18 cellular contexts compared by ENCODE assay signal in the genomic region with DNA sequence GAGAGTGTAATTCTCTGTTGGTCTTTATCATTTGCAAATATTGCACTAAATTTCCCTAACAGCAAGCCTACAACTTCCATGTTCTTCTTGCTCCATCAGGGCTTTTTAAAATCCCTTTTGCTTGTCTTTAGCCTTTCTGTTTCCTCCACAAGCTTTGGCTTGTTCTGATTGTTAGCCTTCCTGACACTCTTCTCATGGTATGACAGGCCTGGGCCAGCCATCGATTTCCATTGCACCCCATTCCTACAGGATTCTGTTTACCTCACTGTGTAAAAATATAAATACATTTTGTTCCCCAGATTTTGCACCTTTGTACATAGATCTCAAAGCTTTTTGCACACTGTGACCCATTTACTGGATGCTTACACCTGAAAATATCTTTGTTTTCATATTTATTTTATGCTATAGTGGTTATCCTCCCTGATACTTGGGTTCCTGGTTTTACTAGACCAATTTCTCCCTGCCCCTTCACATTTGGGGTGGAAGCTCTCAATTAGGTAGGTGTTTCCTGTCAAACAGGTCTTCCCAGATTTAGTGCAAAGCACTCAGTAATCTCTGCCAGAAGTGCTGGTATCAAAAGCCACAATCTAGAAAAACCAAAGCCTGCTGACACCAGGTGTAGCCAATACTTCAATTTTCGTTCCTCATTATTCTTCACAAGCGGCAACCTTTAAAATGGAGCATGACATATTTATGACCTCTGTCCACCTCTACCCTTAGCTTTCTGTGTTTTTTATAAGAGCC. TPM values are rescaled to one million over a fixed set of nuclear protein-coding genes. Genes with fewer than 3 reads are reported as not detected.
DNase-seq lines count a peak whose midpoint lies in the region; ATAC-seq, FAIRE-seq and TF ChIP-seq lines count a peak whose summit lies in the region.
"Had no signal": no experiment of that assay in that cellular context is flagged by ENCODE, and none has a peak within 500 bp of the region (broad histone marks: within the 10 kb centered on the region; RNA-seq: fewer than 3 reads in every experiment).

No MANE protein-coding gene starts in this region.

- dilution Hi-C loops in keratinocyte (cut with MboI; ENCODE audit: extremely low pct_ligation_motif_present, low sequenced_read_pairs), result loop anchor here (5.0 kb wide), 1 partner anchor 130 kb away; no protein-coding TSS in a partner anchor

- H3K9me3 Mint-ChIP-seq in nephron progenitor cell, result no peaks in the 10 kb centered on the region
- H3K9me3 Mint-ChIP-seq: activated T-helper 1 cell treated with anti-CD3 and anti-CD28 coated beads, Interleukin-12 subunit alpha, Interleukin-12 subunit beta, Interleukin-2, Interleukin-4 antibody, amounts not matched to agents 30 ng/mL and 10 ng/mL and 1 ng/mL, durations not matched to agents 14 hours and 24 hours and 36 hours; effector memory CD8-positive, alpha-beta T cell; nephron; stimulated activated effector memory CD8-positive, alpha-beta T cell treated with anti-CD3 and anti-CD28 coated beads, Interleukin-12 subunit alpha, Interleukin-12 subunit beta, amount 100 ng/mL, for 72 hours had no signal

- peaks cover 25% of the 10 kb centered on the region for H3K4me1 Mint-ChIP-seq in nephron progenitor cell
- H3K4me1 Mint-ChIP-seq: stimulated activated effector memory CD8-positive, alpha-beta T cell treated with anti-CD3 and anti-CD28 coated beads, Interleukin-12 subunit alpha, Interleukin-12 subunit beta, amount 100 ng/mL, for 72 hours had no signal

- H3K27me3 ChIP-seq in PC-9 (ENCODE audit: insufficient read depth, low read depth), result no peaks in the 10 kb centered on the region
- H3K27me3 ChIP-seq in keratinocyte (ENCODE audit: control insufficient read depth, extremely low read depth, insufficient read depth, low read length), result no peaks in the 10 kb centered on the region

- CTCF ChIA-PET in PC-9 (lab: Charles Lee), result interaction anchor here (1.4 kb wide), 1 partner anchor 135 kb away, joined by 4 read pairs; no protein-coding TSS in a partner anchor

- H3K4me2 ChIP-seq in PC-9, result peak overlapping the region; percentile 86
- peak overlapping the region; percentile 93 for H3K4me2 ChIP-seq in keratinocyte (ENCODE audit: control insufficient read depth, extremely low read depth, insufficient read depth, low read depth, low read length)

- TSS peak; percentile 99 for BruUV-seq in PC-9 (replicated peaks; lab: Mats Ljungman, UMichigan)

- H3K27me3 Mint-ChIP-seq in nephron progenitor cell (ENCODE audit: low read depth, poor library complexity), result no peaks in the 10 kb centered on the region

- H3K36me3 Mint-ChIP-seq in nephron progenitor cell (ENCODE audit: low read depth), result no peaks in the 10 kb centered on the region
- H3K36me3 Mint-ChIP-seq: activated naive CD8-positive, alpha-beta T cell; stimulated activated effector memory CD8-positive, alpha-beta T cell treated with anti-CD3 and anti-CD28 coated beads, Interleukin-12 subunit alpha, Interleukin-12 subunit beta, amount 100 ng/mL, for 72 hours had no signal

- H3K9me2 ChIP-seq in PC-9 (ENCODE audit: insufficient read depth), result no peaks in the 10 kb centered on the region

- H3F3A ChIP-seq in PC-9 (ENCODE audit: insufficient read depth, low read depth), result peaks cover 17% of the 10 kb centered on the region; the same call in 1 of the 2 replicates

- POLR2A ChIA-PET in PC-9 (lab: Charles Lee; ENCODE audit: unreplicated experiment), result no interaction called here

- FAIRE-seq in keratinocyte (lab: Jason Lieb, UNC), result peak; percentile 23
- FAIRE-seq: colon, HepG2 had no signal

- no peaks in the 10 kb centered on the region for H4K20me1 ChIP-seq in PC-9 (ENCODE audit: insufficient read depth)
- no peaks in the 10 kb centered on the region for H4K20me1 ChIP-seq in keratinocyte (ENCODE audit: control insufficient read depth, extremely low read depth, insufficient read depth, low read length)

- no peaks in the 10 kb centered on the region for H3K9me1 ChIP-seq in keratinocyte (ENCODE audit: control insufficient read depth, extremely low read depth, insufficient read depth, low read length)

- no peak overlapping the region for H3K4me3 Mint-ChIP-seq in nephron progenitor cell
- H3K4me3 Mint-ChIP-seq: activated naive CD8-positive, alpha-beta T cell; activated T-helper 1 cell treated with anti-CD3 and anti-CD28 coated beads, Interleukin-12 subunit alpha, Interleukin-12 subunit beta, Interleukin-2, Interleukin-4 antibody, amounts not matched to agents 30 ng/mL and 10 ng/mL and 1 ng/mL, durations not matched to agents 14 hours and 24 hours and 36 hours; effector memory CD8-positive, alpha-beta T cell; nephron; stimulated activated effector memory CD8-positive, alpha-beta T cell treated with anti-CD3 and anti-CD28 coated beads, Interleukin-12 subunit alpha, Interleukin-12 subunit beta, amount 100 ng/mL, for 72 hours had no signal

- no peaks in the 10 kb centered on the region for H3K79me2 ChIP-seq in PC-9 (ENCODE audit: low read depth)
- no peaks in the 10 kb centered on the region for H3K79me2 ChIP-seq in keratinocyte (ENCODE audit: control insufficient read depth, insufficient read depth, low read length)

- no peaks in the 10 kb centered on the region for H3K9me3 ChIP-seq in PC-9 (ENCODE audit: insufficient read depth, low read depth)
- H3K9me3 ChIP-seq in keratinocyte (ENCODE audit: control insufficient read depth, low read depth, low read length), result no peaks in the 10 kb centered on the region

- H2AFZ ChIP-seq in PC-9 (peak overlapping the region; percentile 37; the same call in 1 of the 2 replicates), keratinocyte (ENCODE audit: control insufficient read depth, low read length) (peak overlapping the region; percentile 52)

- no peak for TF ChIP-seq CTCF in LNCaP clone FGC (IDR thresholded peaks at IDR 0.05; ENCODE audit: control insufficient read depth, extremely low read depth, insufficient read depth)
- TF ChIP-seq CTCF in PC-9 (conservative IDR thresholded peaks at IDR 0.05), result no peak
- no peak for TF ChIP-seq CTCF in keratinocyte (optimal IDR thresholded peaks at IDR 0.05 in 1 of 3, IDR thresholded peaks at IDR 0.05 in 1 of 3, conservative IDR thresholded peaks at IDR 0.05 in 1 of 3; ENCODE audit: extremely low read depth in 1 of 3, insufficient read depth in 2 of 3, low read length in 3 of 3)
- no peak for TF ChIP-seq CTCF in nephron progenitor cell (IDR thresholded peaks at IDR 0.05)

- no peak overlapping the region for H3K27ac Mint-ChIP-seq in nephron progenitor cell
- H3K27ac Mint-ChIP-seq: activated naive CD8-positive, alpha-beta T cell; activated T-helper 1 cell treated with anti-CD3 and anti-CD28 coated beads, Interleukin-12 subunit alpha, Interleukin-12 subunit beta, Interleukin-2, Interleukin-4 antibody, amounts not matched to agents 30 ng/mL and 10 ng/mL and 1 ng/mL, durations not matched to agents 14 hours and 24 hours and 36 hours; effector memory CD8-positive, alpha-beta T cell; nephron; stimulated activated effector memory CD8-positive, alpha-beta T cell treated with anti-CD3 and anti-CD28 coated beads, Interleukin-12 subunit alpha, Interleukin-12 subunit beta, amount 100 ng/mL, for 72 hours had no signal

- H3K27ac ChIP-seq in PC-9, result peak overlapping the region; percentile 91
- H3K27ac ChIP-seq in keratinocyte (ENCODE audit: control insufficient read depth, insufficient read depth, low read length), result peak overlapping the region; percentile 82

- H3K4me1 ChIP-seq in PC-9 (replicated peaks; ENCODE audit: insufficient read depth) (peaks cover 26% of the 10 kb centered on the region), keratinocyte (ENCODE audit: control insufficient read depth, extremely low read depth, insufficient read depth, low read length) (peaks cover 24% of the 10 kb centered on the region)

- DNase-seq in LNCaP clone FGC (ENCODE audit: low read depth) (peak; percentile 66), PC-9 (peak; percentile 54 to 88), keratinocyte (ENCODE audit: low read depth, low spot score) (no peak), nephron progenitor cell (no peak)
- DNase-seq: effector memory CD8-positive, alpha-beta T cell; left colon; NCI-H1694 treated with DMSO at 0.1 percent for 48 hours; RPMI8226 had no signal

- no peak overlapping the region for H3K4me3 ChIP-seq in LNCaP clone FGC (ENCODE audit: low read depth, low read length)
- H3K4me3 ChIP-seq in PC-9, result peak overlapping the region; percentile 49; the same call in 1 of the 2 replicates
- H3K4me3 ChIP-seq in keratinocyte (ENCODE audit: control insufficient read depth in 2 of 3, extremely low read depth in 1 of 3, insufficient read depth in 2 of 3, low read depth in 1 of 3, low read length in 3 of 3), result peak overlapping the region in 2 of 3 experiments; percentile 44 to 52

- peak overlapping the region; percentile 22 for H3K9ac ChIP-seq in keratinocyte (ENCODE audit: control insufficient read depth, extremely low read depth, insufficient read depth, low read length)

- intact Hi-C loops in PC-9 (cut with micrococcal nuclease; ENCODE audit: unreplicated experiment), result loop anchor here (1.0 to 10.0 kb wide), 5 partner anchors 11 to 287 kb away; a partner anchor contains a TSS

- ATAC-seq in GM21825 (IDR thresholded peaks at IDR 0.05; ENCODE audit: unreplicated experiment) (no peak), HG02981 (IDR thresholded peaks at IDR 0.05; ENCODE audit: unreplicated experiment) (no peak), GM18867 (IDR thresholded peaks at IDR 0.05; ENCODE audit: unreplicated experiment) (no peak)
- ATAC-seq: activated CD4-positive, CD25-positive, alpha-beta regulatory T cell treated with anti-CD3 and anti-CD28 coated beads, Interleukin-2, amount 50 U/mL, for 24 hours; effector memory CD8-positive, alpha-beta T cell; HepG2; left colon had no signal

- H3K36me3 ChIP-seq in PC-9 (ENCODE audit: low read depth) (no peaks in the 10 kb centered on the region), keratinocyte (ENCODE audit: control insufficient read depth in 2 of 2, extremely low read depth in 1 of 2, insufficient read depth in 2 of 2, low read length in 2 of 2) (no peaks in the 10 kb centered on the region)

RNA-seq across cellular contexts. Expression of a gene that starts 57.9 kb away (rescaled TPM):
- 30.0 and 42.6 TPM in 2 replicates for total RNA-seq in PC-9 (2021)
- polyA plus RNA-seq in keratinocyte, result 10.3 to 11.8 TPM (median 11.1 TPM) in 3 replicates
- polyA plus RNA-seq in keratinocyte (2011; ENCODE audit: low read depth), result 8.8 TPM
- 5.2 and 9.6 TPM in 2 replicates for polyA plus RNA-seq in keratinocyte (2011; cell fraction: cytosol; rRNA removed)
- polyA plus RNA-seq in keratinocyte (2011; cell fraction: nucleus; rRNA removed), result 10.3 and 10.9 TPM in 2 replicates
- 6.7 and 10.7 TPM in 2 replicates for polyA plus RNA-seq in keratinocyte (2012; ENCODE audit: low replicate concordance)
- 17.9 to 30.8 TPM (median 22.1 TPM) in 3 replicates for polyA minus RNA-seq in keratinocyte
- polyA minus RNA-seq in keratinocyte (2011; cell fraction: cytosol; rRNA and poly(A)+ RNA removed), result 9.0 TPM
- polyA minus RNA-seq in keratinocyte (2011; cell fraction: nucleus; rRNA and poly(A)+ RNA removed), result 14.4 and 29.9 TPM in 2 replicates
- total RNA-seq: activated T-helper 1 cell treated with anti-CD3 and anti-CD28 coated beads, Interleukin-12 subunit alpha, Interleukin-12 subunit beta, Interleukin-2, Interleukin-4 antibody, amounts not matched to agents 30 ng/mL and 10 ng/mL and 1 ng/mL, durations not matched to agents 14 hours and 24 hours and 36 hours had no signal

Comparison
In these comparisons a context has a peak if more than half of its experiments do, and no peak if none do; other contexts are left out.
1. DNase-seq: peak in LNCaP clone FGC (single experiment) and PC-9 (2 of 2); none in keratinocyte (single experiment) and nephron progenitor cell (single experiment).